In genomic region chr5:90263102-90263501, GRCh38 we compare ENCODE assay signal across 26 cellular contexts.
"Had no signal": no experiment of that assay in that cellular context is flagged by ENCODE, and none has a peak within 500 bp of the region (broad histone marks: within the 10 kb centered on the region; RNA-seq: fewer than 3 reads in every experiment).

No MANE protein-coding gene starts in this region.

- H3K27ac Mint-ChIP-seq: activated CD8-positive, alpha-beta T cell treated with anti-CD3 and anti-CD28 coated beads for 36 hours; activated naive CD4-positive, alpha-beta T cell treated with anti-CD3 and anti-CD28 coated beads, Interleukin-2, amount 10 ng/mL, durations not matched to agents 7 days and 5 days; activated naive CD8-positive, alpha-beta T cell treated with anti-CD3 and anti-CD28 coated beads, Interleukin-2, amount 10 ng/mL, durations not matched to agents 7 days and 5 days; activated T-cell treated with anti-CD3 and anti-CD28 coated beads, Interleukin-2, amount 50 U/mL, for 72 hours; activated T-helper 2 cell treated with anti-CD3 and anti-CD28 coated beads, Interferon-gamma antibody, Interleukin-2, Interleukin-4, amounts not matched to agents 10 μg/mL and 5 μg/mL and 100 μg/mL, durations not matched to agents 14 hours and 24 hours and 36 hours; T-cell had no signal

- H3K27me3 Mint-ChIP-seq: activated naive CD4-positive, alpha-beta T cell treated with anti-CD3 and anti-CD28 coated beads, Interleukin-2, amount 10 ng/mL, durations not matched to agents 7 days and 5 days; T-cell had no signal

- H3K36me3 ChIP-seq: adrenal gland, breast epithelium had no signal

- H3K36me3 Mint-ChIP-seq: activated naive CD4-positive, alpha-beta T cell treated with anti-CD3 and anti-CD28 coated beads, Interleukin-2, amount 10 ng/mL, durations not matched to agents 7 days and 5 days; activated naive CD8-positive, alpha-beta T cell treated with anti-CD3 and anti-CD28 coated beads, Interleukin-2, amount 10 ng/mL, durations not matched to agents 7 days and 5 days; T-cell had no signal

- H3K4me1 ChIP-seq: adrenal gland, breast epithelium had no signal

- H3K9me3 Mint-ChIP-seq: activated CD8-positive, alpha-beta T cell treated with anti-CD3 and anti-CD28 coated beads for 36 hours; activated naive CD4-positive, alpha-beta T cell treated with anti-CD3 and anti-CD28 coated beads, Interleukin-2, amount 10 ng/mL, durations not matched to agents 7 days and 5 days; activated naive CD8-positive, alpha-beta T cell treated with anti-CD3 and anti-CD28 coated beads, Interleukin-2, amount 10 ng/mL, durations not matched to agents 7 days and 5 days; activated T-cell treated with anti-CD3 and anti-CD28 coated beads, Interleukin-2, amount 50 U/mL, for 72 hours; activated T-helper 2 cell treated with anti-CD3 and anti-CD28 coated beads, Interferon-gamma antibody, Interleukin-2, Interleukin-4, amounts not matched to agents 10 μg/mL and 5 μg/mL and 100 μg/mL, durations not matched to agents 14 hours and 24 hours and 36 hours; T-cell had no signal

- H3K4me1 Mint-ChIP-seq: activated naive CD4-positive, alpha-beta T cell treated with anti-CD3 and anti-CD28 coated beads, Interleukin-2, amount 10 ng/mL, durations not matched to agents 7 days and 5 days; activated naive CD8-positive, alpha-beta T cell treated with anti-CD3 and anti-CD28 coated beads, Interleukin-2, amount 10 ng/mL, durations not matched to agents 7 days and 5 days had no signal

- ATAC-seq: activated CD8-positive, alpha-beta T cell treated with anti-CD3 and anti-CD28 coated beads for 36 hours; activated T-cell treated with anti-CD3 and anti-CD28 coated beads, Interleukin-2, amount 50 U/mL, for 72 hours; Panc1; Right ventricle myocardium inferior; T-cell had no signal

- H3K4me3 ChIP-seq: adrenal gland, breast epithelium, SK-N-MC had no signal

- DNase-seq: activated CD4-positive, alpha-beta T cell treated with anti-CD3 and anti-CD28 coated beads for 4 hours; activated CD8-positive, alpha-beta memory T cell treated with anti-CD3 and anti-CD28 coated beads, Interleukin-2, amount 50 U/mL, for 4 hours; activated CD8-positive, alpha-beta T cell treated with anti-CD3 and anti-CD28 coated beads for 36 hours; activated gamma-delta T cell treated with Interleukin-2 at 50 U/mL for 16 hours; activated naive CD4-positive, alpha-beta T cell treated with anti-CD3 and anti-CD28 coated beads, Interleukin-2, amount 10 ng/mL, durations not matched to agents 7 days and 5 days; activated naive CD8-positive, alpha-beta T cell treated with anti-CD3 and anti-CD28 coated beads, Interleukin-2, amount 10 ng/mL, durations not matched to agents 7 days and 5 days; activated T-cell treated with anti-CD3 and anti-CD28 coated beads, Interleukin-2, amount 50 U/mL, for 72 hours; adrenal gland; anterior cingulate cortex; caudate nucleus; Karpas-422; MM.1S; NCI-H146; NCI-H1930; NCI-H2171; NCI-H2227 treated with DMSO at 0.1 percent for 48 hours; NCI-H446 treated with DMSO at 0.1 percent for 48 hours; NCI-H526; RPMI8226; T-cell had no signal

- H3K27me3 ChIP-seq: adrenal gland, breast epithelium had no signal

- H3K9me3 ChIP-seq: adrenal gland, breast epithelium had no signal

- H3K4me3 Mint-ChIP-seq: activated CD8-positive, alpha-beta T cell treated with anti-CD3 and anti-CD28 coated beads for 36 hours; activated naive CD4-positive, alpha-beta T cell treated with anti-CD3 and anti-CD28 coated beads, Interleukin-2, amount 10 ng/mL, durations not matched to agents 7 days and 5 days; activated naive CD8-positive, alpha-beta T cell treated with anti-CD3 and anti-CD28 coated beads, Interleukin-2, amount 10 ng/mL, durations not matched to agents 7 days and 5 days; activated T-cell treated with anti-CD3 and anti-CD28 coated beads, Interleukin-2, amount 50 U/mL, for 72 hours; T-cell had no signal

- H3K27ac ChIP-seq: adrenal gland, breast epithelium, SK-N-MC, VCaP had no signal
